Comparison of ENCODE assay signal across 20 cellular contexts in genomic region chr11:126840975-126841374, GRCh38.
"Had no signal": no experiment of that assay in that cellular context is flagged by ENCODE, and none has a peak within 500 bp of the region (broad histone marks: within the 10 kb centered on the region; RNA-seq: fewer than 3 reads in every experiment).

No MANE protein-coding gene starts in this region.

- DNase-seq: effector memory CD8-positive, alpha-beta T cell; esophagus squamous epithelium; left colon; left ventricle myocardium superior; mucosa of descending colon; ovary; sigmoid colon; stimulated activated CD4-positive, alpha-beta T cell treated with anti-CD3 and anti-CD28 coated beads, Interleukin-12 subunit alpha, Interleukin-12 subunit beta, amount 100 ng/mL, for 4 hours; stimulated activated naive CD4-positive, alpha-beta T cell; stomach; substantia nigra; transverse colon had no signal

- H3K4me3 ChIP-seq: esophagus squamous epithelium, hepatocyte, mucosa of descending colon, ovary, right atrium auricular region, sigmoid colon, skin epidermis, stomach, thoracic aorta, transverse colon had no signal

- H3K27ac ChIP-seq: esophagus squamous epithelium, hepatocyte, neutrophil, ovary, right atrium auricular region, sigmoid colon, skin epidermis, stomach, thoracic aorta, transverse colon had no signal

- H3K36me3 ChIP-seq: esophagus squamous epithelium, neutrophil, ovary, right atrium auricular region, sigmoid colon, stomach, thoracic aorta, transverse colon had no signal

- H3K9me3 ChIP-seq: esophagus squamous epithelium, mucosa of descending colon, neutrophil, ovary, right atrium auricular region, sigmoid colon, stomach, thoracic aorta, transverse colon had no signal

- H3K9me3 Mint-ChIP-seq: dendritic cell treated with granulocyte-macrophage colony-stimulating factor and Interleukin-4, amounts not matched to agents 40 ng/mL and 50 ng/mL, for 4 days; natural killer cell treated with Interleukin-12 subunit alpha and Interleukin-12 subunit beta and Interleukin-15 and Interleukin-18, amount 100 ng/mL, for 72 hours had no signal

- H3K4me3 Mint-ChIP-seq: dendritic cell treated with granulocyte-macrophage colony-stimulating factor and Interleukin-4, amounts not matched to agents 40 ng/mL and 50 ng/mL, for 4 days; effector memory CD8-positive, alpha-beta T cell; natural killer cell treated with Interleukin-12 subunit alpha and Interleukin-12 subunit beta and Interleukin-15 and Interleukin-18, amount 100 ng/mL, for 72 hours had no signal

- H3K27ac Mint-ChIP-seq: dendritic cell treated with granulocyte-macrophage colony-stimulating factor and Interleukin-4, amounts not matched to agents 40 ng/mL and 50 ng/mL, for 4 days; effector memory CD8-positive, alpha-beta T cell; natural killer cell treated with Interleukin-12 subunit alpha and Interleukin-12 subunit beta and Interleukin-15 and Interleukin-18, amount 100 ng/mL, for 72 hours had no signal

- FAIRE-seq: colon had no signal

- H3K4me1 ChIP-seq: esophagus squamous epithelium, right atrium auricular region, sigmoid colon, stomach, transverse colon had no signal

- ATAC-seq: effector memory CD8-positive, alpha-beta T cell; left colon; left ventricle myocardium superior; mucosa of descending colon; natural killer cell treated with Interleukin-12 subunit alpha and Interleukin-12 subunit beta and Interleukin-15 and Interleukin-18, amount 100 ng/mL, for 72 hours had no signal

- H3K36me3 Mint-ChIP-seq: natural killer cell treated with Interleukin-12 subunit alpha and Interleukin-12 subunit beta and Interleukin-15 and Interleukin-18, amount 100 ng/mL, for 72 hours had no signal

- H3K79me2 ChIP-seq: hepatocyte had no signal

- H3K4me2 ChIP-seq: hepatocyte had no signal

- H3K27me3 ChIP-seq: esophagus squamous epithelium, hepatocyte, neutrophil, ovary, right atrium auricular region, sigmoid colon, stomach had no signal
